In genomic region chr2:71277536-71278103, GRCh38 we compare ENCODE assay signal across 8 cellular contexts. TPM values are rescaled to one million over a fixed set of nuclear protein-coding genes. Genes with fewer than 3 reads are reported as not detected.
DNase-seq lines count a peak whose midpoint lies in the region; ATAC-seq and TF ChIP-seq lines count a peak whose summit lies in the region.

No MANE protein-coding gene starts in this region.

- H3K4me3 Mint-ChIP-seq in progenitor cell of endocrine pancreas (ENCODE audit: low read depth) = peak overlapping the region; percentile 62

- H3K27ac Mint-ChIP-seq in progenitor cell of endocrine pancreas = no peak overlapping the region

- no peaks in the 10 kb centered on the region for H3K36me3 ChIP-seq in HCT116 (ENCODE audit: control insufficient read depth in 1 of 2, insufficient read depth in 2 of 2, low read length in 2 of 2)
- H3K36me3 ChIP-seq in PC-9 (ENCODE audit: low read depth) = no peaks in the 10 kb centered on the region
- H3K36me3 ChIP-seq in left ventricle myocardium inferior = no peaks in the 10 kb centered on the region

- intact Hi-C loops in HCT116 (cut with micrococcal nuclease) = no loop called here
- intact Hi-C loops in PC-9 (cut with micrococcal nuclease; ENCODE audit: unreplicated experiment) = loop anchor here (2.0 kb wide), 1 partner anchor 51 kb away; the partner anchor contains the start of gene PAIP2B
- intact Hi-C loops in left ventricle myocardium inferior (cut with micrococcal nuclease) = no loop called here

- BruUV-seq in HCT116 (replicated peaks; lab: Mats Ljungman, UMichigan) (TSS peak; percentile 48), PC-9 (replicated peaks; lab: Mats Ljungman, UMichigan) (TSS peak; percentile 62)

- peaks cover 10 to 31% of the 10 kb centered on the region in 2 experiments for H3K4me1 ChIP-seq in HCT116 (ENCODE audit: control insufficient read depth in 1 of 2, insufficient read depth in 2 of 2, low read length in 2 of 2)
- peaks cover 19% of the 10 kb centered on the region for H3K4me1 ChIP-seq in PC-9 (replicated peaks; ENCODE audit: insufficient read depth)
- peaks cover 57% of the 10 kb centered on the region for H3K4me1 ChIP-seq in left ventricle myocardium inferior

- no peak overlapping the region; the same call in 1 of the 2 replicates for H3K27ac ChIP-seq in HCT116 (ENCODE audit: low read depth, low read length)
- H3K27ac ChIP-seq in PC-9 = no peak overlapping the region
- peak overlapping the region; percentile 88 for H3K27ac ChIP-seq in left ventricle myocardium inferior (replicated peaks)

- TF ChIP-seq POLR2A in HCT116 (IDR thresholded peaks at IDR 0.05; ENCODE audit: borderline replicate concordance, extremely low read depth, insufficient read depth, insufficient read length) = no peak

- H3K4me3 ChIP-seq in HCT116 (replicated peaks in 1 of 2; ENCODE audit: low read depth in 1 of 2, low read length in 2 of 2) (peak overlapping the region; percentile 57 to 64), PC-9 (peak overlapping the region; percentile 62), left ventricle myocardium inferior (peak overlapping the region; percentile 71)

- DNase-seq in CMK (ENCODE audit: low read depth) = peak; percentile 55
- DNase-seq in HCT116 (ENCODE audit: low read depth, low spot score) = peak; percentile 34
- peak; percentile 40 to 61 for DNase-seq in PC-9
- peak; percentile 6 for DNase-seq in amniotic stem cell (lab: John Stamatoyannopoulos, UW)
- peak; percentile 72 for DNase-seq in left ventricle myocardium inferior
- peak; percentile 32 for DNase-seq in progenitor cell of endocrine pancreas (ENCODE audit: low spot score, unreplicated experiment)

- CTCF ChIA-PET in HCT116 (lab: Charles Lee) = no interaction called here
- CTCF ChIA-PET in PC-9 (lab: Charles Lee) = interaction anchor here (0.6 kb wide), 2 partner anchors 140 to 1660 kb away, joined by 3 to 4 read pairs; no protein-coding TSS in a partner anchor

- TF ChIP-seq CTCF in HCT116 (IDR thresholded peaks at IDR 0.05 in 2 of 3, conservative IDR thresholded peaks at IDR 0.05 in 1 of 3; ENCODE audit: borderline replicate concordance in 1 of 3, insufficient read depth in 1 of 3, low read depth in 2 of 3, low read length in 2 of 3) (peak; percentile 62 to 74 (median 66); a peak in 5 of 6 replicates), PC-9 (conservative IDR thresholded peaks at IDR 0.05) (peak; percentile 62; the same call in 1 of the 2 replicates), left ventricle myocardium inferior (IDR thresholded peaks at IDR 0.05; ENCODE audit: borderline replicate concordance) (peak; percentile 70), progenitor cell of endocrine pancreas (IDR thresholded peaks at IDR 0.05; ENCODE audit: unreplicated experiment) (peak; percentile 51)

- POLR2A ChIA-PET in HCT116 (lab: Charles Lee) = interaction anchor here (1.3 kb wide), 1 partner anchor 54 kb away, joined by 3 read pairs; no protein-coding TSS in a partner anchor
- POLR2A ChIA-PET in PC-9 (lab: Charles Lee; ENCODE audit: unreplicated experiment) = no interaction called here

- H3K4me1 Mint-ChIP-seq in progenitor cell of endocrine pancreas (ENCODE audit: low read depth) = peaks cover 4% of the 10 kb centered on the region

- RAD21 ChIA-PET in HCT116 (lab: Charles Lee; ENCODE audit: low non-redundant PET in 1 of 2, low total read pairs in 2 of 2, uncharacterized antibody in 2 of 2, unreplicated experiment in 2 of 2) = no interaction called here

- H4K20me1 ChIP-seq in HCT116 (ENCODE audit: insufficient read depth) (no peaks in the 10 kb centered on the region), PC-9 (ENCODE audit: insufficient read depth) (no peaks in the 10 kb centered on the region)

- H3K9me2 ChIP-seq in HCT116 (ENCODE audit: insufficient read depth) = no peaks in the 10 kb centered on the region
- H3K9me2 ChIP-seq in PC-9 (ENCODE audit: insufficient read depth) = no peaks in the 10 kb centered on the region

- peaks cover 8% of the 10 kb centered on the region; the same call in 1 of the 2 replicates for H3F3A ChIP-seq in PC-9 (ENCODE audit: insufficient read depth, low read depth)

- peak; percentile 17; the same call in 1 of the 2 replicates for TF ChIP-seq RAD21 in HCT116 (IDR thresholded peaks at IDR 0.05; ENCODE audit: low read depth)

- H3K27me3 ChIP-seq in HCT116 (ENCODE audit: insufficient read depth, low read length) (no peaks in the 10 kb centered on the region), PC-9 (ENCODE audit: insufficient read depth, low read depth) (no peaks in the 10 kb centered on the region), left ventricle myocardium inferior (ENCODE audit: low read depth) (no peaks in the 10 kb centered on the region)

- peaks cover 83% of the 10 kb centered on the region for H3K27me3 Mint-ChIP-seq in progenitor cell of endocrine pancreas

- H2AFZ ChIP-seq in HCT116 (ENCODE audit: low read depth, low read length, poor library complexity, severe bottlenecking) (no peak overlapping the region), PC-9 (peak overlapping the region; percentile 96)

- peak overlapping the region; percentile 61 for H3K9ac ChIP-seq in HCT116 (ENCODE audit: low read length)

- H3K79me2 ChIP-seq in HCT116 (ENCODE audit: insufficient read depth, low read length) = peaks cover 49% of the 10 kb centered on the region
- H3K79me2 ChIP-seq in PC-9 (ENCODE audit: low read depth) = 0 out of 2 replicates have a peak, but pooled peaks cover 5% of the 10 kb centered on the region

- H3K36me3 Mint-ChIP-seq in progenitor cell of endocrine pancreas (ENCODE audit: insufficient read depth) = peaks cover 2% of the 10 kb centered on the region

- peak; percentile 63 for ATAC-seq in HCT116
- no peak for ATAC-seq in GM21381 (IDR thresholded peaks at IDR 0.05; ENCODE audit: unreplicated experiment)
- ATAC-seq in HG02852 (IDR thresholded peaks at IDR 0.05; ENCODE audit: unreplicated experiment) = no peak

- peaks cover 11% of the 10 kb centered on the region for H3K9me3 Mint-ChIP-seq in progenitor cell of endocrine pancreas (ENCODE audit: low read depth)

- H3K9me3 ChIP-seq in HCT116 (ENCODE audit: control insufficient read depth in 1 of 2, insufficient read depth in 1 of 2, low read depth in 1 of 2, low read length in 2 of 2) (no peaks in the 10 kb centered on the region), PC-9 (ENCODE audit: insufficient read depth, low read depth) (no peaks in the 10 kb centered on the region), left ventricle myocardium inferior (replicated peaks) (no peaks in the 10 kb centered on the region)

- H3K4me2 ChIP-seq in HCT116 (ENCODE audit: low read length) = peak overlapping the region; percentile 92
- peak overlapping the region; percentile 89 for H3K4me2 ChIP-seq in PC-9

TF ChIP-seq in HCT116, 20 proteins besides CTCF, POLR2A, EP300 and RAD21 (continues in another document):
- TF ChIP-seq MAX (IDR thresholded peaks at IDR 0.05) (no peak), ZBTB33 (IDR thresholded peaks at IDR 0.05; ENCODE audit: extremely low read depth, insufficient replicate concordance, low read length) (no peak), SIN3A (IDR thresholded peaks at IDR 0.05; ENCODE audit: low read depth) (no peak), SP1 (IDR thresholded peaks at IDR 0.05; ENCODE audit: low read depth) (no peak), JUND (IDR thresholded peaks at IDR 0.05) (no peak), TCF7L2 (IDR thresholded peaks at IDR 0.05; ENCODE audit: borderline replicate concordance, extremely low read depth, insufficient read depth, insufficient read length) (no peak), EZH2phosphoT487 (IDR thresholded peaks at IDR 0.05; ENCODE audit: borderline replicate concordance) (no peak), EZH2 (IDR thresholded peaks at IDR 0.05) (no peak), SRF (IDR thresholded peaks at IDR 0.05; ENCODE audit: low read depth) (no peak), YY1 (IDR thresholded peaks at IDR 0.05; ENCODE audit: extremely low read depth, insufficient replicate concordance, low read depth, low read length) (no peak), ELF1 (IDR thresholded peaks at IDR 0.05; ENCODE audit: borderline replicate concordance, low read depth) (no peak), CEBPB (IDR thresholded peaks at IDR 0.05; ENCODE audit: low read depth) (no peak), ZNF274 (IDR thresholded peaks at IDR 0.05; ENCODE audit: low read depth, low read length) (no peak), FOSL1 (IDR thresholded peaks at IDR 0.05; ENCODE audit: low read depth) (no peak), ATF3 (IDR thresholded peaks at IDR 0.05) (no peak)

RNA-seq across cellular contexts. Expression of gene PAIP2B, which starts 50.7 kb away (rescaled TPM):
- total RNA-seq in HCT116 (2021; ENCODE audit: unreplicated experiment) = 5.9 TPM
- polyA plus RNA-seq in HCT116 (2012) = 2.1 and 2.7 TPM in 2 replicates
- total RNA-seq in PC-9 (2021) = 5.4 and 6.1 TPM in 2 replicates
- total RNA-seq in left ventricle myocardium inferior = 76.6 TPM
- 23.9 and 25.1 TPM in 2 replicates for total RNA-seq in progenitor cell of endocrine pancreas

RNA-seq across cellular contexts. Expression of gene ZNF638, which starts 54.0 kb away (rescaled TPM):
- total RNA-seq in HCT116 (2021; ENCODE audit: unreplicated experiment) (108 TPM), PC-9 (2021) (109 and 122 TPM in 2 replicates), left ventricle myocardium inferior (97.1 TPM), progenitor cell of endocrine pancreas (213 and 216 TPM in 2 replicates)
- polyA plus RNA-seq in HCT116 (2012) = 41.2 and 57.2 TPM in 2 replicates

Comparison
In these comparisons a context has a peak if more than half of its experiments do, and no peak if none do; other contexts are left out.
1. DNase-seq: peak in every context shown above with its lines; median percentile 72 in left ventricle myocardium inferior; 55 in CMK; 50 in PC-9; 34 in HCT116; 32 in progenitor cell of endocrine pancreas; 6 in amniotic stem cell.